In the genomic region with DNA sequence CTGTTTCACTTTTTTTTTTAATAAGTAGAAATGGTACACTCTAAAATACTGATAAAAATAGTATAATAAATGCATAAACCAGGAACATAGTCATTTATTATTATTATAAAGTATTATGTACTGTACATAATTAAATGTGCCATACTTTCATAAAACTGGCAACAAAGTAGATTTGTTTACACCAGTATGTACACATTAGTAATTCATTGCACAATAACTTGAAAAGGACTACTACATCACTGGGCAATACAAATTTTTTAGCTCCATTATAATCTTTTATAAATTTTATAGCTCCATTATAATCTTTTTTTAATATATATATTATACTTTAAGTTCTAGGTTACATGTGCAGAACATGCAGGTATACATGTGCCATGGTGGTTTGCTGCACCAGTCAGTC, we compare ENCODE assay signal across 6 cellular contexts.
"Had no signal": no experiment of that assay in that cellular context is flagged by ENCODE, and none has a peak within 500 bp of the region (broad histone marks: within the 10 kb centered on the region; RNA-seq: fewer than 3 reads in every experiment).

No MANE protein-coding gene starts in this region.

- DNase-seq: KBM-7, KG1 had no signal

- H3K4me2 ChIP-seq: KMS-11 had no signal

- H3K27ac ChIP-seq: HL-60, KMS-11 had no signal

- H3K9ac ChIP-seq: KMS-11 had no signal

- H3K4me3 ChIP-seq: K562 had no signal

- FAIRE-seq: HTR-8/SVneo, K562 had no signal

- ATAC-seq: K562 had no signal
